In the genomic region with DNA sequence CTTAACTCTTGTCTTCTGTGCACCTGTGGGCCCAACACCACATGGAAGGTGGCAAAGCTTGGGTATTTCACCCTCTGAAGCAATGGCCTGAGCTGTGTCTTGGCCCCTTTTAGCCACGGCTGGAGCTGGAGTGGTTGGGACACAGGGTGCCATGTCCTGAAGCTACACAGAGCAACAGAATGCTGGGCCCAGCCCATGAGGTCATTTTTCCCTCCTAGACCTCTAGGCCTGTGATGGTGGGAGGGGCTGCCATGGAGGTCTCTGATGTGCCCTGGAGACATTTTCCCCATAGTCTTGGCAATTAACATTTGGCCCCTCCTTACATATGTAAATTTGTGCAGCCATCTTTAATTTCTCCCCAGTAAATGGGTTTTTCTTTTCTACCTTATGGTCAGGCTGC, we compare ENCODE assay signal across 28 cellular contexts.
"Had no signal": no experiment of that assay in that cellular context is flagged by ENCODE, and none has a peak within 500 bp of the region (broad histone marks: within the 10 kb centered on the region; RNA-seq: fewer than 3 reads in every experiment).

No MANE protein-coding gene starts in this region.

- H3K4me3 ChIP-seq: pancreas, psoas muscle, right lobe of liver, sigmoid colon, stomach, thoracic aorta, thyroid gland, tibial nerve, upper lobe of left lung, vagina had no signal

- H3K9me3 Mint-ChIP-seq: stimulated activated naive CD8-positive, alpha-beta T cell treated with anti-CD3 and anti-CD28 coated beads, Interleukin-15, Interleukin-2, amounts not matched to agents 100 ng/mL and 50 ng/mL, for 24 hours had no signal

- H3K36me3 ChIP-seq: neutrophil, pancreas, right lobe of liver, sigmoid colon, stomach, thoracic aorta, thyroid gland, tibial nerve, upper lobe of left lung, vagina had no signal

- FAIRE-seq: pancreas, small intestine, urothelium cell line had no signal

- H3K27me3 ChIP-seq: neutrophil, pancreas, right lobe of liver, sigmoid colon, stomach, thyroid gland, tibial nerve, upper lobe of left lung, vagina had no signal

- DNase-seq: naive thymus-derived CD8-positive, alpha-beta T cell; nephron progenitor cell; nucleus accumbens; psoas muscle; right lobe of liver; sigmoid colon; small intestine; stimulated activated CD4-positive, alpha-beta T cell treated with anti-CD3 and anti-CD28 coated beads, Interleukin-15, amount 100 ng/mL, for 24 hours; stimulated activated CD4-positive, alpha-beta T cell treated with anti-CD3 and anti-CD28 coated beads, Interleukin-2, amount 100 ng/mL, for 24 hours; stimulated activated CD4-positive, alpha-beta T cell treated with anti-CD3 and anti-CD28 coated beads, Interleukin-2, amount 100 ng/mL, for 48 hours; stimulated activated CD4-positive, alpha-beta T cell treated with anti-CD3 and anti-CD28 coated beads, Interleukin-4, amount 100 ng/mL, for 24 hours; stimulated activated naive B cell treated with anti-CD40 and anti-IgM and Interleukin-4, amounts not matched to agents 10 μg/mL and 1 μg/mL and 100 μg/mL, for 72 hours; stimulated activated naive CD4-positive, alpha-beta T cell treated with Interleukin-2 at 50 U/mL for 16 hours; stomach; thyroid gland; trophoblast cell; upper lobe of left lung had no signal

- H3K4me1 Mint-ChIP-seq: naive thymus-derived CD8-positive, alpha-beta T cell; nephron progenitor cell; neural crest cell; stimulated activated effector memory CD8-positive, alpha-beta T cell treated with anti-CD3 and anti-CD28 coated beads, Interleukin-12 subunit alpha, Interleukin-12 subunit beta, amount 100 ng/mL, for 72 hours; stimulated activated naive B cell treated with anti-CD40 and anti-IgM and Interleukin-4, amounts not matched to agents 10 μg/mL and 1 μg/mL and 100 μg/mL, for 72 hours had no signal

- H3K36me3 Mint-ChIP-seq: naive thymus-derived CD8-positive, alpha-beta T cell; natural killer cell treated with Interleukin-12 subunit alpha and Interleukin-12 subunit beta and Interleukin-15 and Interleukin-18, amount 100 ng/mL, for 72 hours; stimulated activated effector memory CD8-positive, alpha-beta T cell treated with anti-CD3 and anti-CD28 coated beads, Interleukin-12 subunit alpha, Interleukin-12 subunit beta, amount 100 ng/mL, for 72 hours; stimulated activated naive B cell treated with anti-CD40 and anti-IgM and Interleukin-4, amounts not matched to agents 10 μg/mL and 1 μg/mL and 100 μg/mL, for 72 hours had no signal

- H3K27ac ChIP-seq: neutrophil, pancreas, psoas muscle, right lobe of liver, sigmoid colon, stomach, thoracic aorta, thyroid gland, tibial nerve, upper lobe of left lung, vagina had no signal

- H3K27me3 Mint-ChIP-seq: naive thymus-derived CD8-positive, alpha-beta T cell; natural killer cell treated with Interleukin-12 subunit alpha and Interleukin-12 subunit beta and Interleukin-15 and Interleukin-18, amount 100 ng/mL, for 72 hours; stimulated activated naive B cell treated with anti-CD40 and anti-IgM and Interleukin-4, amounts not matched to agents 10 μg/mL and 1 μg/mL and 100 μg/mL, for 72 hours; stimulated activated naive CD8-positive, alpha-beta T cell treated with anti-CD3 and anti-CD28 coated beads, Interleukin-15, Interleukin-2, amounts not matched to agents 100 ng/mL and 50 ng/mL, for 24 hours had no signal

- H3K9me3 ChIP-seq: neutrophil, pancreas, psoas muscle, right lobe of liver, sigmoid colon, thoracic aorta, thyroid gland, upper lobe of left lung, vagina had no signal

- H3K27ac Mint-ChIP-seq: naive thymus-derived CD8-positive, alpha-beta T cell; natural killer cell treated with Interleukin-12 subunit alpha and Interleukin-12 subunit beta and Interleukin-15 and Interleukin-18, amount 100 ng/mL, for 72 hours; nephron progenitor cell; stimulated activated effector memory CD8-positive, alpha-beta T cell treated with anti-CD3 and anti-CD28 coated beads, Interleukin-12 subunit alpha, Interleukin-12 subunit beta, amount 100 ng/mL, for 72 hours; stimulated activated naive B cell treated with anti-CD40 and anti-IgM and Interleukin-4, amounts not matched to agents 10 μg/mL and 1 μg/mL and 100 μg/mL, for 72 hours; stimulated activated naive CD8-positive, alpha-beta T cell treated with anti-CD3 and anti-CD28 coated beads, Interleukin-15, Interleukin-2, amounts not matched to agents 100 ng/mL and 50 ng/mL, for 24 hours had no signal

- H3K4me1 ChIP-seq: pancreas, psoas muscle, right lobe of liver, sigmoid colon, stomach, thyroid gland, tibial nerve, upper lobe of left lung, vagina had no signal

- ATAC-seq: naive thymus-derived CD8-positive, alpha-beta T cell; natural killer cell treated with Interleukin-12 subunit alpha and Interleukin-12 subunit beta and Interleukin-15 and Interleukin-18, amount 100 ng/mL, for 72 hours; pancreas; psoas muscle; right cardiac atrium; right lobe of liver; stimulated activated effector memory CD8-positive, alpha-beta T cell treated with anti-CD3 and anti-CD28 coated beads, Interleukin-12 subunit alpha, Interleukin-12 subunit beta, amount 100 ng/mL, for 72 hours; stimulated activated naive B cell treated with anti-CD40 and anti-IgM and Interleukin-4, amounts not matched to agents 10 μg/mL and 1 μg/mL and 100 μg/mL, for 72 hours had no signal

- H3K4me3 Mint-ChIP-seq: naive thymus-derived CD8-positive, alpha-beta T cell; natural killer cell treated with Interleukin-12 subunit alpha and Interleukin-12 subunit beta and Interleukin-15 and Interleukin-18, amount 100 ng/mL, for 72 hours; nephron progenitor cell; neural crest cell; stimulated activated effector memory CD8-positive, alpha-beta T cell treated with anti-CD3 and anti-CD28 coated beads, Interleukin-12 subunit alpha, Interleukin-12 subunit beta, amount 100 ng/mL, for 72 hours; stimulated activated naive B cell treated with anti-CD40 and anti-IgM and Interleukin-4, amounts not matched to agents 10 μg/mL and 1 μg/mL and 100 μg/mL, for 72 hours; stimulated activated naive CD8-positive, alpha-beta T cell treated with anti-CD3 and anti-CD28 coated beads, Interleukin-15, Interleukin-2, amounts not matched to agents 100 ng/mL and 50 ng/mL, for 24 hours had no signal
